In the genomic region with DNA sequence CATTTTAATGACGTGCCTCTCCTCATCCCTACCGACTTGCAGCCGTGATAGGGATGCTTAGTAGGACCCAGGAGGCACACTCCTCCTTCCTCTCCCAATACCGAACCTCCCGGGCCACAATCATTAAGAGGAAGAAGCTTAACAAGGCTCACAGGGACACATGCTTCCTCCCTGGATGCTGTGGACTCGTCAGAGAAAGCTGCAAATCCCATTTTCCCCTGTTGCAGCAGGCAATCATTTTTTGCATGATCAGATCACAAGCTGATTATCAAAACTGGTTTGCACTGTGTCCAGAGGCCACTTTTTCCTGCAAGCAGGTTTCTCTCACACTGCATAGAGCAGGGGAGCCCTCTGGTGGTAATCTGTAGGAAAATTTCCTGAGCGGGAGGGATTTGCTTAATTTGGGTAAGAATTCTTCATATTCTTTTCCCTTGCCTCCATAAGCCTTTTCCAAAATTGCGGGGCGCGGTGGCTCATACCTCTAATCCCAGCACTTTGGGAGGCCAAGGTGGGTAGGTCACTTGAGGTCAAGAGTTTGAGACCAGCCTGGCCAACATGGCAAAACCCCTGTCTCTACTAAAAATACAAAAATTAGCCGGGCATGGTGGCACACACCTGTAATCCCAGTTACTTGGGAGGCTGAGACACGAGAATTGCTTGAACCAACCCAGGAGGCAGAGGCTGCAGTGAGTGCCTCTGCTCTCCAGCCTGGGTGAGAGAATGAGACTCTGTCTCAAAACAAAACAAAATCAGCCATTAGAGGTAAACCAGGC, we compare ENCODE assay signal across 8 cellular contexts. TPM values are rescaled to one million over a fixed set of nuclear protein-coding genes. Genes with fewer than 3 reads are reported as not detected.
A peak's percentile ranks its signal among the peaks of the same experiment; 100 is the strongest.
DNase-seq lines count a peak whose midpoint lies in the region; ATAC-seq and TF ChIP-seq lines count a peak whose summit lies in the region.

No MANE protein-coding gene starts in this region.

- TF ChIP-seq CTCF in BJ (IDR thresholded peaks at IDR 0.05; ENCODE audit: insufficient read depth, low read depth, low read length) (peak; percentile 93), chondrocyte (IDR thresholded peaks at IDR 0.05) (peak; percentile 98), kidney epithelial cell (IDR thresholded peaks at IDR 0.05; ENCODE audit: insufficient read depth, low read length, poor library complexity, severe bottlenecking) (peak; percentile 89)

- H3K36me3 Mint-ChIP-seq in T-helper 17 cell (ENCODE audit: low read depth): no peaks in the 10 kb centered on the region
- H3K36me3 Mint-ChIP-seq in chondrocyte (ENCODE audit: low read depth): no peaks in the 10 kb centered on the region

- H3K27ac Mint-ChIP-seq in T-helper 17 cell (no peak overlapping the region), chondrocyte (ENCODE audit: unreplicated experiment) (no peak overlapping the region)

- H3K27me3 Mint-ChIP-seq in T-helper 17 cell (peaks cover 30% of the 10 kb centered on the region), chondrocyte (ENCODE audit: low read depth) (no peaks in the 10 kb centered on the region)

- H3K4me1 Mint-ChIP-seq in T-helper 17 cell (no peaks in the 10 kb centered on the region), chondrocyte (ENCODE audit: low read depth) (no peaks in the 10 kb centered on the region)

- no peak overlapping the region; the same call in 1 of the 2 replicates for H3K4me3 ChIP-seq in BJ (ENCODE audit: low read depth, low read length)
- H3K4me3 ChIP-seq in kidney epithelial cell (ENCODE audit: low read depth, low read length): peak overlapping the region; percentile 5

- H3K27me3 ChIP-seq in BJ (ENCODE audit: control insufficient read depth, insufficient read depth, low read length): peaks cover 1% of the 10 kb centered on the region; the same call in 1 of the 2 replicates
- H3K27me3 ChIP-seq in kidney epithelial cell (ENCODE audit: control insufficient read depth, insufficient read depth, low read length): no peaks in the 10 kb centered on the region

- POLR2A ChIA-PET in BJ (lab: Charles Lee): interaction anchor here (0.7 kb wide), 1 partner anchor 950 kb away, joined by 3 read pairs; no protein-coding TSS in a partner anchor

- ATAC-seq in GM21423 (IDR thresholded peaks at IDR 0.05; ENCODE audit: unreplicated experiment) (peak; percentile 51), T-helper 17 cell (peak; percentile 58), GM18520 (IDR thresholded peaks at IDR 0.05; ENCODE audit: unreplicated experiment) (no peak)

- no peaks in the 10 kb centered on the region for H3K9me3 ChIP-seq in T-helper 17 cell (ENCODE audit: control insufficient read depth, low read length, poor library complexity, severe bottlenecking)

- no peaks in the 10 kb centered on the region for H3K9me3 Mint-ChIP-seq in chondrocyte (ENCODE audit: low read depth)

- CTCF ChIA-PET in BJ (lab: Yijun Ruan, JAX): interaction anchor here (0.6 to 3.2 kb wide), 34 partner anchors 8 to 418 kb away, joined by 3 to 43 read pairs (median 4); partner anchors contain the start of genes CBLL1 and LAMB1

- H3K4me3 Mint-ChIP-seq in T-helper 17 cell (no peak overlapping the region), chondrocyte (ENCODE audit: unreplicated experiment) (no peak overlapping the region)

- H3K36me3 ChIP-seq in BJ (ENCODE audit: control insufficient read depth, insufficient read depth, low read length) (no peaks in the 10 kb centered on the region), kidney epithelial cell (ENCODE audit: control insufficient read depth, insufficient read depth, low read length) (no peaks in the 10 kb centered on the region)

- peak; percentile 35 for DNase-seq in BJ (ENCODE audit: low read depth)
- DNase-seq in NCI-H1105 treated with DMSO at 0.1 percent for 48 hours (lab: John Stamatoyannopoulos, UW): peak; percentile 46
- peak in 1 of 3 donors; percentile 10 for DNase-seq in T-helper 17 cell
- no peak for DNase-seq in chondrocyte (ENCODE audit: low spot score)
- DNase-seq in kidney epithelial cell (ENCODE audit: low read depth): peak; percentile 39
- DNase-seq in stimulated activated CD4-positive, alpha-beta T cell treated with anti-CD3 and anti-CD28 coated beads, Interleukin-2, amount 100 ng/mL, for 24 hours: peak; percentile 35 to 42

RNA-seq across cellular contexts. Expression of gene LAMB4, which starts 16.1 kb away (rescaled TPM):
- 0.16 and 0.20 TPM in 2 replicates for polyA plus RNA-seq in BJ (2011; rRNA removed)
- polyA minus RNA-seq in BJ (2011; rRNA and poly(A)+ RNA removed): not detected in 2 replicates
- not detected for total RNA-seq in T-helper 17 cell
- 0.15 TPM in 1 of 3 replicates, not detected in the others for total RNA-seq in chondrocyte
- total RNA-seq in kidney epithelial cell: 0.62 TPM in 1 of 2 replicates, not detected in the other
